ENCODE assay signal across 17 cellular contexts in genomic region chr11:60855726-60856633, GRCh38. TPM values are rescaled to one million over a fixed set of nuclear protein-coding genes. Genes with fewer than 3 reads are reported as not detected.
DNase-seq lines count a peak whose midpoint lies in the region; ATAC-seq and TF ChIP-seq lines count a peak whose summit lies in the region.
"Had no signal": no experiment of that assay in that cellular context is flagged by ENCODE, and none has a peak within 500 bp of the region (broad histone marks: within the 10 kb centered on the region; RNA-seq: fewer than 3 reads in every experiment).

PTGDR2 (minus strand) TSS chr11:60855950; CDS start chr11:60853722, 2,228 bp downstream.

- peak within 1 kb of the TSS in 2 of 3 donors; percentile 43 to 48 for H3K27ac Mint-ChIP-seq in CD4-positive, CD25-positive, alpha-beta regulatory T cell
- no peak within 1 kb of the TSS for H3K27ac Mint-ChIP-seq in activated CD4-positive, alpha-beta memory T cell treated with anti-CD3 and anti-CD28 coated beads, Interleukin-2, amount 10 ng/mL, durations not matched to agents 7 days and 5 days
- no peak within 1 kb of the TSS for H3K27ac Mint-ChIP-seq in GM23338

- peaks cover 7% of the 10 kb centered on the region for H3K36me3 ChIP-seq in CD4-positive, CD25-positive, alpha-beta regulatory T cell (ENCODE audit: control insufficient read depth, insufficient read depth, low read length)
- no peaks in the 10 kb centered on the region for H3K36me3 ChIP-seq in mucosa of stomach (ENCODE audit: control insufficient read depth, insufficient read depth, low read length)
- H3K36me3 ChIP-seq in suprapubic skin = peaks cover 17% of the 10 kb centered on the region
- H3K36me3 ChIP-seq in GM23338 (ENCODE audit: insufficient read depth) = no peaks in the 10 kb centered on the region

- no peak within 1 kb of the TSS for H3K4me2 ChIP-seq in GM23338

- H3K4me3 Mint-ChIP-seq in CD4-positive, CD25-positive, alpha-beta regulatory T cell = no peak within 1 kb of the TSS
- peak within 1 kb of the TSS; percentile 42 for H3K4me3 Mint-ChIP-seq in activated CD4-positive, alpha-beta memory T cell treated with anti-CD3 and anti-CD28 coated beads, Interleukin-2, amount 10 ng/mL, durations not matched to agents 7 days and 5 days
- no peak within 1 kb of the TSS for H3K4me3 Mint-ChIP-seq in GM23338
- H3K4me3 Mint-ChIP-seq: naive B cell had no signal

- no peaks in the 10 kb centered on the region; the same call in 1 of the 2 replicates for H4K20me1 ChIP-seq in GM23338 (replicated peaks; ENCODE audit: insufficient read depth)

- H3K4me1 Mint-ChIP-seq in CD4-positive, CD25-positive, alpha-beta regulatory T cell = peaks cover 0 to 20% (median 9%) of the 10 kb centered on the region in 4 donors
- H3K4me1 Mint-ChIP-seq in activated CD4-positive, alpha-beta memory T cell treated with anti-CD3 and anti-CD28 coated beads, Interleukin-2, amount 10 ng/mL, durations not matched to agents 7 days and 5 days = peaks cover 32% of the 10 kb centered on the region
- peaks cover 12% of the 10 kb centered on the region for H3K4me1 Mint-ChIP-seq in GM23338

- peak in 1 of 2 donors; percentile 28 for ATAC-seq in CD4-positive, CD25-positive, alpha-beta regulatory T cell (ENCODE audit: low read depth in 2 of 2)
- no peak for ATAC-seq in GM23338
- ATAC-seq: HCT116; stimulated activated naive CD8-positive, alpha-beta T cell treated with anti-CD3 and anti-CD28 coated beads, Interleukin-15, Interleukin-2, amounts not matched to agents 100 U/mL and 50 U/mL, for 24 hours had no signal

- peak within 1 kb of the TSS; percentile 27 for H3K9ac ChIP-seq in mucosa of stomach (ENCODE audit: low read length)

- H3K79me2 ChIP-seq in GM23338 (replicated peaks; ENCODE audit: insufficient read depth) = no peaks in the 10 kb centered on the region

- H3K9me3 Mint-ChIP-seq in CD4-positive, CD25-positive, alpha-beta regulatory T cell = no peaks in the 10 kb centered on the region
- H3K9me3 Mint-ChIP-seq in activated CD4-positive, alpha-beta memory T cell treated with anti-CD3 and anti-CD28 coated beads, Interleukin-2, amount 10 ng/mL, durations not matched to agents 7 days and 5 days = no peaks in the 10 kb centered on the region
- no peaks in the 10 kb centered on the region; the same call in 2 of the 3 replicates for H3K9me3 Mint-ChIP-seq in GM23338

- no peaks in the 10 kb centered on the region for H3K9me3 ChIP-seq in CD4-positive, CD25-positive, alpha-beta regulatory T cell (ENCODE audit: control insufficient read depth in 2 of 2, low read length in 2 of 2)
- H3K9me3 ChIP-seq in mucosa of stomach (ENCODE audit: control insufficient read depth, low read length) (no peaks in the 10 kb centered on the region), suprapubic skin (no peaks in the 10 kb centered on the region)

- no peaks in the 10 kb centered on the region for H3K27me3 Mint-ChIP-seq in CD4-positive, CD25-positive, alpha-beta regulatory T cell
- no peaks in the 10 kb centered on the region for H3K27me3 Mint-ChIP-seq in activated CD4-positive, alpha-beta memory T cell treated with anti-CD3 and anti-CD28 coated beads, Interleukin-2, amount 10 ng/mL, durations not matched to agents 7 days and 5 days
- peaks cover 18% of the 10 kb centered on the region for H3K27me3 Mint-ChIP-seq in GM23338 (ENCODE audit: insufficient read depth, low read depth, poor library complexity)

- no peak for TF ChIP-seq POLR2A in suprapubic skin (IDR thresholded peaks at IDR 0.05)

- H3K27ac ChIP-seq in CD4-positive, CD25-positive, alpha-beta regulatory T cell (ENCODE audit: insufficient read depth, low read length, poor library complexity, severe bottlenecking) = no peak within 1 kb of the TSS
- H3K27ac ChIP-seq in suprapubic skin = no peak within 1 kb of the TSS
- H3K27ac ChIP-seq in GM23338 (ENCODE audit: low read depth) = no peak within 1 kb of the TSS

- no peak within 1 kb of the TSS for H3K4me3 ChIP-seq in CD4-positive, CD25-positive, alpha-beta regulatory T cell (ENCODE audit: low read depth, low read length)
- H3K4me3 ChIP-seq in mucosa of stomach (ENCODE audit: low read length) (no peak within 1 kb of the TSS), suprapubic skin (no peak within 1 kb of the TSS), GM23338 (no peak within 1 kb of the TSS)

- TF ChIP-seq EP300 in suprapubic skin (IDR thresholded peaks at IDR 0.05) = no peak

- H3F3A ChIP-seq in GM23338 (replicated peaks; ENCODE audit: low read depth) = peaks cover 9% of the 10 kb centered on the region; the same call in 1 of the 2 replicates

- no peak for DNase-seq in CD4-positive, CD25-positive, alpha-beta regulatory T cell
- DNase-seq in GM03348 (ENCODE audit: low spot score) = peak; percentile 26
- DNase-seq in activated CD4-positive, alpha-beta memory T cell treated with anti-CD3 and anti-CD28 coated beads, Interleukin-2, amount 10 ng/mL, durations not matched to agents 7 days and 5 days = no peak
- DNase-seq in NCI-H446 (lab: John Stamatoyannopoulos, UW) = no peak
- DNase-seq in suprapubic skin (ENCODE audit: low spot score in 2 of 2) = no peak
- no peak for DNase-seq in activated effector memory CD4-positive, alpha-beta T cell treated with anti-CD3 and anti-CD28 coated beads, Interleukin-2, amount 50 U/mL, for 16 hours
- no peak for DNase-seq in GM23338 (ENCODE audit: low spot score)
- DNase-seq: activated CD4-positive, alpha-beta T cell treated with anti-CD3 and anti-CD28 coated beads for 48 hours; C1 segment of cervical spinal cord; naive B cell; NCI-H2171; stimulated activated naive CD8-positive, alpha-beta T cell treated with anti-CD3 and anti-CD28 coated beads, Interleukin-15, Interleukin-2, amounts not matched to agents 100 U/mL and 50 U/mL, for 24 hours; SW 1271 had no signal

- POLR2A ChIA-PET in activated CD4-positive, alpha-beta memory T cell treated with anti-CD3 and anti-CD28 coated beads, Interleukin-2, amount 10 ng/mL, durations not matched to agents 7 days and 5 days (lab: Charles Lee) = interaction anchor here (0.7 to 1.4 kb wide), 4 partner anchors 9 to 18 kb away, joined by 4 to 5 read pairs (median 4); no protein-coding TSS in a partner anchor

- no peak for TF ChIP-seq CTCF in suprapubic skin (IDR thresholded peaks at IDR 0.05)
- TF ChIP-seq CTCF in GM23338 (conservative IDR thresholded peaks at IDR 0.05; ENCODE audit: low read depth in 2 of 2) = no peak

- no peak within 1 kb of the TSS for H2AFZ ChIP-seq in GM23338

- peaks cover 13% of the 10 kb centered on the region for H3K4me1 ChIP-seq in CD4-positive, CD25-positive, alpha-beta regulatory T cell (ENCODE audit: control insufficient read depth, insufficient read depth, low read length, poor library complexity, severe bottlenecking)
- H3K4me1 ChIP-seq in mucosa of stomach (ENCODE audit: control insufficient read depth, insufficient read depth, low read length) (peaks cover 31% of the 10 kb centered on the region), suprapubic skin (no peaks in the 10 kb centered on the region), GM23338 (ENCODE audit: insufficient read depth) (0 out of 2 replicates have a peak, but pooled peaks cover 5% of the 10 kb centered on the region)

- H3K27me3 ChIP-seq in CD4-positive, CD25-positive, alpha-beta regulatory T cell (ENCODE audit: control insufficient read depth, insufficient read depth, low read length) = no peaks in the 10 kb centered on the region
- H3K27me3 ChIP-seq in mucosa of stomach (ENCODE audit: control insufficient read depth, insufficient read depth, low read length) (peaks cover 5% of the 10 kb centered on the region), suprapubic skin (no peaks in the 10 kb centered on the region), GM23338 (ENCODE audit: insufficient read depth) (peaks cover 23% of the 10 kb centered on the region)

- H3K36me3 Mint-ChIP-seq in CD4-positive, CD25-positive, alpha-beta regulatory T cell = peaks cover 10% of the 10 kb centered on the region
- peaks cover 11% of the 10 kb centered on the region for H3K36me3 Mint-ChIP-seq in activated CD4-positive, alpha-beta memory T cell treated with anti-CD3 and anti-CD28 coated beads, Interleukin-2, amount 10 ng/mL, durations not matched to agents 7 days and 5 days (ENCODE audit: low read depth)
- H3K36me3 Mint-ChIP-seq in GM23338 (ENCODE audit: low read depth) = peaks cover 15% of the 10 kb centered on the region

- CTCF ChIA-PET in activated CD4-positive, alpha-beta memory T cell treated with anti-CD3 and anti-CD28 coated beads, Interleukin-2, amount 10 ng/mL, durations not matched to agents 7 days and 5 days (lab: Charles Lee) = interaction anchor here (0.7 to 2.6 kb wide), 4 partner anchors 24 to 81 kb away, joined by 3 to 13 read pairs (median 6); no protein-coding TSS in a partner anchor

- WGBS in suprapubic skin = 61% methylated on average over 14 of the region's 14 CpGs

- no peaks in the 10 kb centered on the region for H3K9me2 ChIP-seq in GM23338 (ENCODE audit: insufficient read depth)

RNA-seq across cellular contexts. Expression of gene PTGDR2, which starts in this region (rescaled TPM):
- total RNA-seq in CD4-positive, CD25-positive, alpha-beta regulatory T cell = 2.3 TPM
- 1 to 10 TPM in 3 of 4 donors, under 1 TPM in 1; 0.81 to 1.4 (median 1.1) TPM for polyA plus RNA-seq in CD4-positive, CD25-positive, alpha-beta regulatory T cell
- total RNA-seq in activated CD4-positive, alpha-beta memory T cell treated with anti-CD3 and anti-CD28 coated beads, Interleukin-2, amount 10 ng/mL, durations not matched to agents 7 days and 5 days = 1 to 10 TPM; 5.7 TPM
- total RNA-seq in suprapubic skin = under 1 TPM in 3 of 4 donors, not detected in 1; 0.19 to 0.68 (median 0.34) TPM
- total RNA-seq in GM23338 (2014; rRNA removed; shearing (Covaris generic)) = 0.24 and 0.35 TPM in 2 replicates
- 0.57 and 0.73 TPM in 2 replicates for polyA plus RNA-seq in GM23338 (2016; fragmentation: Nextera tagmentation; extraction: Ambion mirVana)
- total RNA-seq: G401, kidney epithelial cell had no signal

Comparison
In these comparisons a context has a peak if more than half of its experiments do, and no peak if none do; other contexts are left out.
1. H3K27ac Mint-ChIP-seq: peak in CD4-positive, CD25-positive, alpha-beta regulatory T cell (2 of 3); none in activated CD4-positive, alpha-beta memory T cell treated with anti-CD3 and anti-CD28 coated beads, Interleukin-2, amount 10 ng/mL, durations not matched to agents 7 days and 5 days (single experiment) and GM23338 (single experiment).